8 cellular contexts compared by ENCODE assay signal in genomic region chr5:176235155-176235554, GRCh38. TPM values are rescaled to one million over a fixed set of nuclear protein-coding genes. Genes with fewer than 3 reads are reported as not detected.
DNase-seq lines count a peak whose midpoint lies in the region; ATAC-seq and TF ChIP-seq lines count a peak whose summit lies in the region.
"Not testable (repeated sequence)": the region's sequence is repeated elsewhere in the genome, so short reads cannot be mapped to it uniquely, and the experiment has no call there.

No MANE protein-coding gene starts in this region.

- not testable (repeated sequence) for H3K9me3 Mint-ChIP-seq in activated naive CD8-positive, alpha-beta T cell treated with anti-CD3 and anti-CD28 coated beads, Interleukin-2, amount 10 ng/mL, durations not matched to agents 7 days and 5 days; natural killer cell treated with Interleukin-12 subunit alpha and Interleukin-12 subunit beta and Interleukin-15 and Interleukin-18, amount 100 ng/mL, for 72 hours

- peak; percentile 41 for TF ChIP-seq CTCF in GM06990 (IDR thresholded peaks at IDR 0.05; ENCODE audit: insufficient read depth, low read length, poor library complexity, severe bottlenecking)
- TF ChIP-seq CTCF in foreskin fibroblast (IDR thresholded peaks at IDR 0.05; ENCODE audit: low read depth, low read length), result peak; percentile 18

- not testable (repeated sequence) for H3K27me3 ChIP-seq in GM06990 (replicated peaks; ENCODE audit: control insufficient read depth, insufficient read depth, low read length)

- ATAC-seq in HG02981 (IDR thresholded peaks at IDR 0.05; ENCODE audit: unreplicated experiment), result peak; percentile 44
- peak; percentile 54 for ATAC-seq in activated naive CD8-positive, alpha-beta T cell treated with anti-CD3 and anti-CD28 coated beads, Interleukin-2, amount 10 ng/mL, durations not matched to agents 7 days and 5 days (ENCODE audit: low read depth)
- peak in 1 of 2 donors; percentile 50 for ATAC-seq in natural killer cell treated with Interleukin-12 subunit alpha and Interleukin-12 subunit beta and Interleukin-15 and Interleukin-18, amount 100 ng/mL, for 72 hours

- not testable (repeated sequence) for H3K4me1 Mint-ChIP-seq in activated naive CD8-positive, alpha-beta T cell treated with anti-CD3 and anti-CD28 coated beads, Interleukin-2, amount 10 ng/mL, durations not matched to agents 7 days and 5 days; natural killer cell treated with Interleukin-12 subunit alpha and Interleukin-12 subunit beta and Interleukin-15 and Interleukin-18, amount 100 ng/mL, for 72 hours (ENCODE audit: low read depth in 2 of 2)

- not testable (repeated sequence) for H3K4me3 ChIP-seq in GM06990 (replicated peaks; ENCODE audit: low read depth, low read length); foreskin fibroblast (ENCODE audit: low read depth in 1 of 2, low read length in 2 of 2)

- POLR2A ChIA-PET in activated naive CD8-positive, alpha-beta T cell treated with anti-CD3 and anti-CD28 coated beads, Interleukin-2, amount 10 ng/mL, durations not matched to agents 7 days and 5 days (lab: Charles Lee), result not testable (repeated sequence)

- not testable (repeated sequence) for H3K27ac Mint-ChIP-seq in activated naive CD8-positive, alpha-beta T cell treated with anti-CD3 and anti-CD28 coated beads, Interleukin-2, amount 10 ng/mL, durations not matched to agents 7 days and 5 days; natural killer cell treated with Interleukin-12 subunit alpha and Interleukin-12 subunit beta and Interleukin-15 and Interleukin-18, amount 100 ng/mL, for 72 hours

- not testable (repeated sequence) for H3K4me3 Mint-ChIP-seq in activated naive CD8-positive, alpha-beta T cell treated with anti-CD3 and anti-CD28 coated beads, Interleukin-2, amount 10 ng/mL, durations not matched to agents 7 days and 5 days
- peak overlapping the region; percentile 2 for H3K4me3 Mint-ChIP-seq in natural killer cell treated with Interleukin-12 subunit alpha and Interleukin-12 subunit beta and Interleukin-15 and Interleukin-18, amount 100 ng/mL, for 72 hours

- DNase-seq in 8988T, result peak; percentile 21
- not testable (repeated sequence) for DNase-seq in GM06990 (ENCODE audit: extremely low read depth, insufficient read length); activated naive CD8-positive, alpha-beta T cell treated with anti-CD3 and anti-CD28 coated beads, Interleukin-2, amount 10 ng/mL, durations not matched to agents 7 days and 5 days; natural killer cell treated with Interleukin-12 subunit alpha and Interleukin-12 subunit beta and Interleukin-15 and Interleukin-18, amount 100 ng/mL, for 72 hours (ENCODE audit: low spot score)
- DNase-seq in NCI-H2081 treated with DMSO at 0.1 percent for 48 hours (lab: John Stamatoyannopoulos, UW), result peak; percentile 10
- peak; percentile 28 for DNase-seq in SKM-1 treated with dmso at 0.1 percent for 144 hours (lab: John Stamatoyannopoulos, UW; ENCODE audit: unreplicated experiment)
- peak; percentile 8 to 48 for DNase-seq in foreskin fibroblast

- not testable (repeated sequence) for H3K36me3 Mint-ChIP-seq in activated naive CD8-positive, alpha-beta T cell treated with anti-CD3 and anti-CD28 coated beads, Interleukin-2, amount 10 ng/mL, durations not matched to agents 7 days and 5 days; natural killer cell treated with Interleukin-12 subunit alpha and Interleukin-12 subunit beta and Interleukin-15 and Interleukin-18, amount 100 ng/mL, for 72 hours

- not testable (repeated sequence) for H3K27me3 Mint-ChIP-seq in activated naive CD8-positive, alpha-beta T cell treated with anti-CD3 and anti-CD28 coated beads, Interleukin-2, amount 10 ng/mL, durations not matched to agents 7 days and 5 days; natural killer cell treated with Interleukin-12 subunit alpha and Interleukin-12 subunit beta and Interleukin-15 and Interleukin-18, amount 100 ng/mL, for 72 hours

- H3K36me3 ChIP-seq in GM06990 (ENCODE audit: control insufficient read depth, insufficient read depth, low read length), result not testable (repeated sequence)

RNA-seq across cellular contexts. Expression of gene SIMC1, which starts 3.1 kb away (rescaled TPM):
- 10 to 100 TPM; 31.6 to 33.2 TPM for total RNA-seq in activated naive CD8-positive, alpha-beta T cell treated with anti-CD3 and anti-CD28 coated beads, Interleukin-2, amount 10 ng/mL, durations not matched to agents 7 days and 5 days
- 10 to 100 TPM; 16.5 to 39.6 TPM for total RNA-seq in natural killer cell treated with Interleukin-12 subunit alpha and Interleukin-12 subunit beta and Interleukin-15 and Interleukin-18, amount 100 ng/mL, for 72 hours
